1 cellular context compared by ENCODE assay signal in genomic region chr5:171395042-171395441, GRCh38.
TF ChIP-seq lines count a peak whose summit lies in the region.

No MANE protein-coding gene starts in this region.

TF ChIP-seq in GM12878, 131 proteins besides CTCF, POLR2A, EP300 and RAD21:
- TF ChIP-seq NKRF (conservative IDR thresholded peaks at IDR 0.05) (no peak), CHD2 (IDR thresholded peaks at IDR 0.05; ENCODE audit: borderline replicate concordance, low read depth, low read length) (no peak), POLR2AphosphoS5 (IDR thresholded peaks at IDR 0.05; ENCODE audit: low read length) (no peak), USF1 (IDR thresholded peaks at IDR 0.05; ENCODE audit: borderline replicate concordance, extremely low read length, insufficient read depth, low read depth, low read length) (no peak), ESRRA (IDR thresholded peaks at IDR 0.05; ENCODE audit: low read length) (no peak), STAT3 (IDR thresholded peaks at IDR 0.05; ENCODE audit: low read depth, low read length) (no peak), SREBF2 (IDR thresholded peaks at IDR 0.05; ENCODE audit: low read length) (no peak), SRF (IDR thresholded peaks at IDR 0.05; ENCODE audit: low read depth in 2 of 2, low read length in 2 of 2) (no peak), MTA3 (IDR thresholded peaks at IDR 0.05; ENCODE audit: borderline replicate concordance, low read length) (no peak), LARP7 (IDR thresholded peaks at IDR 0.05) (no peak), JUNB (IDR thresholded peaks at IDR 0.05) (no peak)
